ENCODE assay signal across 21 cellular contexts in genomic region chr15:66808181-66808824, GRCh38.
"Had no signal": no experiment of that assay in that cellular context is flagged by ENCODE, and none has a peak within 500 bp of the region (broad histone marks: within the 10 kb centered on the region; RNA-seq: fewer than 3 reads in every experiment).

No MANE protein-coding gene starts in this region.

- H3K27me3 ChIP-seq: brain microvascular endothelial cell, Peyer's patch, SJSA1 had no signal

- DNase-seq: activated CD4-positive, alpha-beta T cell treated with anti-CD3 and anti-CD28 coated beads, Interleukin-2, amount 10 ng/mL, durations not matched to agents 24 days and 14 days; activated CD4-positive, alpha-beta T cell treated with anti-CD3 and anti-CD28 coated beads, Interleukin-2, amount 50 U/mL, for 48 hours; activated CD8-positive, alpha-beta T cell treated with anti-CD3 and anti-CD28 coated beads, Interleukin-2, amount 10 ng/mL, durations not matched to agents 7 days and 5 days; activated naive CD4-positive, alpha-beta T cell treated with anti-CD3 and anti-CD28 coated beads, Interleukin-2, amount 10 ng/mL, durations not matched to agents 7 days and 5 days; activated naive CD8-positive, alpha-beta T cell treated with anti-CD3 and anti-CD28 coated beads, Interleukin-2, amount 50 U/mL, for 24 hours; activated T-cell treated with anti-CD3 and anti-CD28 coated beads, Interleukin-2, amount 50 U/mL, for 24 hours; anterior cingulate cortex; brain microvascular endothelial cell; central memory CD4-positive, alpha-beta T cell; NCI-H1105; NCI-H1417 treated with DMSO at 0.1 percent for 48 hours; NCI-H1930; NCI-H2081 treated with DMSO at 0.1 percent for 48 hours; NCI-H226; NCI-H446 treated with DMSO at 0.1 percent for 48 hours; NCI-H524; RPMI8226; SHP77 treated with DMSO at 0.1 percent for 48 hours; SK-N-SH had no signal

- H3K4me3 ChIP-seq: Peyer's patch, SJSA1 had no signal

- H3K36me3 ChIP-seq: brain microvascular endothelial cell, Peyer's patch, SJSA1 had no signal

- H3K9ac ChIP-seq: SK-N-SH had no signal

- H3K4me2 ChIP-seq: SK-N-SH had no signal

- H3K9me3 ChIP-seq: Peyer's patch, SK-N-SH had no signal

- ATAC-seq: activated CD8-positive, alpha-beta T cell treated with anti-CD3 and anti-CD28 coated beads, Interleukin-2, amount 10 ng/mL, durations not matched to agents 7 days and 5 days; activated naive CD8-positive, alpha-beta T cell treated with anti-CD3 and anti-CD28 coated beads, Interleukin-2, amount 50 U/mL, for 24 hours had no signal

- H3K27ac ChIP-seq: brain microvascular endothelial cell, Peyer's patch, SJSA1 had no signal
